ENCODE assay signal across 14 cellular contexts in the genomic region with DNA sequence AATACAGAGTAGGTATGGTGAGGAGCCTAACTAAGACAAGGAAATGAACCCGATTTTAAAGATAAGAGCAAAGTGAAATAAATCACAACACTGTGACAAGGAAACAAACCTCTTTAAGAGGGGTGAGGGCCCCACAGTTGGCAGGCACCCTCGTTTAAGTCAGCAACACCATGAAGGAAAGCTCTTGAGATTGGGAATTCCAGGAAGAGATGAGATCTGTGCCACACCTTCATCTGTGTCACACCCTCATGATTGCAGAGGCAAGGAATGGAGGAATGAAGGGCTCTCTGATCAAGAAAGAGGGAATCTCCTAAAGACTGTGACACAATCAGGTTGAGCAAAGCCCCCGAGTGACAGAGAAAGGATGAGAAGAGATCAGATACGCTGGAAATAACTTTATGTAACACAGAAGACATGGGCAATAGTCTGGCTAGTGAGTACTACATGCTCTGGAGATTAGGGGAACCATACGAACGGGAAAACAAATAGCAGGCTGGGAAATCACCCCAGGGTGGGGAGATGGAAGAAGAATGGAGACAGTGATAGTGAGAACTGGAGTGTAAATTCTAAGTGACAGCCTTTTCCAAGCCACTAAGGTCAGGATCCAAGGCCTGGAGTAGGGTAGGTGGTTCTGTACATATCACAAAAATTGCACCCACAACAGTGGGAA. TPM values are rescaled to one million over a fixed set of nuclear protein-coding genes. Genes with fewer than 3 reads are reported as not detected.
"Had no signal": no experiment of that assay in that cellular context is flagged by ENCODE, and none has a peak within 500 bp of the region (broad histone marks: within the 10 kb centered on the region; RNA-seq: fewer than 3 reads in every experiment).

No MANE protein-coding gene starts in this region.

RNA-seq across cellular contexts. Expression of gene TERB2, which starts 51.7 kb away (rescaled TPM):
- total RNA-seq: activated CD4-positive, alpha-beta T cell treated with anti-CD3 and anti-CD28 coated beads, Interleukin-2, amount 10 ng/mL, durations not matched to agents 7 days and 5 days; activated CD8-positive, alpha-beta memory T cell treated with anti-CD3 and anti-CD28 coated beads, Interleukin-2, amount 10 ng/mL, durations not matched to agents 7 days and 5 days; activated CD8-positive, alpha-beta T cell treated with anti-CD3 and anti-CD28 coated beads for 36 hours; cardiac muscle cell; cerebellum; gastroesophageal sphincter; lung; mesothelial cell of epicardium; pulmonary artery endothelial cell; skeletal muscle tissue; tibial nerve; vagina had no signal
- polyA plus RNA-seq: cardiac muscle cell, esophagus, lung, ovary had no signal
